16 cellular contexts compared by ENCODE assay signal in genomic region chr15:62122249-62122648, GRCh38. TPM values are rescaled to one million over a fixed set of nuclear protein-coding genes. Genes with fewer than 3 reads are reported as not detected.
DNase-seq lines count a peak whose midpoint lies in the region; ATAC-seq and TF ChIP-seq lines count a peak whose summit lies in the region.
"Had no signal": no experiment of that assay in that cellular context is flagged by ENCODE, and none has a peak within 500 bp of the region (broad histone marks: within the 10 kb centered on the region; RNA-seq: fewer than 3 reads in every experiment).

No MANE protein-coding gene starts in this region.

- no peak for ATAC-seq in activated T-cell treated with anti-CD3 and anti-CD28 coated beads, Interleukin-2, amount 50 U/mL, for 72 hours (replicated peaks in 1 of 2)
- ATAC-seq in thoracic aorta (ENCODE audit: insufficient number of reproducible peaks, low FRiP score, low read depth) (peak; percentile 30), Right ventricle myocardium inferior (no peak)
- ATAC-seq: mucosa of descending colon, PC-3, sciatic nerve had no signal

- intact Hi-C loops in left ventricle myocardium inferior (cut with micrococcal nuclease) (no loop called here), Right ventricle myocardium inferior (cut with DNase I) (no loop called here)

- TF ChIP-seq CTCF in NB4 (IDR thresholded peaks at IDR 0.05; ENCODE audit: low read depth, low read length) = no peak
- TF ChIP-seq CTCF in thoracic aorta (IDR thresholded peaks at IDR 0.05) = no peak
- no peak for TF ChIP-seq CTCF in left ventricle myocardium inferior (IDR thresholded peaks at IDR 0.05; ENCODE audit: borderline replicate concordance)
- no peak for TF ChIP-seq CTCF in mesothelial cell of epicardium (IDR thresholded peaks at IDR 0.05; ENCODE audit: unreplicated experiment)

- no peak overlapping the region for H3K4me3 ChIP-seq in NB4 (ENCODE audit: low read depth, low read length)
- H3K4me3 ChIP-seq in thoracic aorta = no peak overlapping the region
- H3K4me3 ChIP-seq in left ventricle myocardium inferior = no peak overlapping the region
- H3K4me3 ChIP-seq: ascending aorta, mucosa of descending colon had no signal

- H3K27ac ChIP-seq in thoracic aorta = no peak overlapping the region
- H3K27ac ChIP-seq in left ventricle myocardium inferior (replicated peaks) = no peak overlapping the region
- H3K27ac ChIP-seq: ascending aorta had no signal

- H3K36me3 ChIP-seq in thoracic aorta (no peaks in the 10 kb centered on the region), left ventricle myocardium inferior (no peaks in the 10 kb centered on the region)
- H3K36me3 ChIP-seq: ascending aorta had no signal

- H3K27me3 Mint-ChIP-seq in activated T-cell treated with anti-CD3 and anti-CD28 coated beads, Interleukin-2, amount 50 U/mL, for 72 hours (ENCODE audit: low read depth) = no peaks in the 10 kb centered on the region
- peaks cover 3% of the 10 kb centered on the region for H3K27me3 Mint-ChIP-seq in mesothelial cell of epicardium (ENCODE audit: low read depth)

- no peak for DNase-seq in activated T-cell treated with anti-CD3 and anti-CD28 coated beads, Interleukin-2, amount 50 U/mL, for 72 hours
- no peak for DNase-seq in activated T-cell treated with anti-CD3 and anti-CD28 coated beads, Interleukin-2, amount 50 U/mL, for 1 hour
- DNase-seq in NB4 (ENCODE audit: low read depth) (peak; percentile 4), thoracic aorta (ENCODE audit: low spot score) (no peak), left ventricle myocardium inferior (no peak), Right ventricle myocardium inferior (ENCODE audit: missing footprints) (no peak), mesothelial cell of epicardium (ENCODE audit: low spot score in 2 of 2, unreplicated experiment in 2 of 2) (no peak)
- DNase-seq in central memory CD4-positive, alpha-beta T cell = peak; percentile 68
- DNase-seq: Caco-2, mucosa of descending colon, NCI-H1930, occipital lobe, PC-3 had no signal

- H3K9me3 ChIP-seq in thoracic aorta (no peaks in the 10 kb centered on the region), left ventricle myocardium inferior (replicated peaks) (no peaks in the 10 kb centered on the region)
- H3K9me3 ChIP-seq: ascending aorta, Caco-2, mucosa of descending colon had no signal

- H3K27me3 ChIP-seq in thoracic aorta (replicated peaks; ENCODE audit: insufficient read depth) (no peaks in the 10 kb centered on the region), left ventricle myocardium inferior (ENCODE audit: low read depth) (no peaks in the 10 kb centered on the region)
- H3K27me3 ChIP-seq: ascending aorta had no signal

- H3K4me1 ChIP-seq in thoracic aorta (ENCODE audit: control insufficient read depth in 1 of 2, low read depth in 2 of 2) (peaks cover 5 to 13% of the 10 kb centered on the region in 2 donors), left ventricle myocardium inferior (peaks cover 23% of the 10 kb centered on the region)

- H3K36me3 Mint-ChIP-seq in activated T-cell treated with anti-CD3 and anti-CD28 coated beads, Interleukin-2, amount 50 U/mL, for 72 hours (ENCODE audit: insufficient read depth in 2 of 2) = no peaks in the 10 kb centered on the region
- H3K36me3 Mint-ChIP-seq in mesothelial cell of epicardium = no peaks in the 10 kb centered on the region

- peaks cover 0 to 3% of the 10 kb centered on the region in 2 donors for H3K9me3 Mint-ChIP-seq in activated T-cell treated with anti-CD3 and anti-CD28 coated beads, Interleukin-2, amount 50 U/mL, for 72 hours
- peaks cover 11% of the 10 kb centered on the region for H3K9me3 Mint-ChIP-seq in mesothelial cell of epicardium

- H3K27ac Mint-ChIP-seq in activated T-cell treated with anti-CD3 and anti-CD28 coated beads, Interleukin-2, amount 50 U/mL, for 72 hours = peak overlapping the region; percentile 90
- H3K27ac Mint-ChIP-seq in mesothelial cell of epicardium = no peak overlapping the region

- TF ChIP-seq POLR2A in NB4 (IDR thresholded peaks at IDR 0.05; ENCODE audit: extremely low read depth, insufficient read length) = no peak

- peaks cover 43% of the 10 kb centered on the region for H3K4me1 Mint-ChIP-seq in activated T-cell treated with anti-CD3 and anti-CD28 coated beads, Interleukin-2, amount 50 U/mL, for 72 hours (ENCODE audit: low read depth)
- peaks cover 2% of the 10 kb centered on the region for H3K4me1 Mint-ChIP-seq in mesothelial cell of epicardium

- peak overlapping the region in 1 of 2 donors; percentile 53 for H3K4me3 Mint-ChIP-seq in activated T-cell treated with anti-CD3 and anti-CD28 coated beads, Interleukin-2, amount 50 U/mL, for 72 hours
- H3K4me3 Mint-ChIP-seq in mesothelial cell of epicardium = no peak overlapping the region

RNA-seq across cellular contexts. Expression of gene C2CD4B, which starts 42.8 kb away (rescaled TPM):
- total RNA-seq in activated T-cell treated with anti-CD3 and anti-CD28 coated beads, Interleukin-2, amount 50 U/mL, for 72 hours = under 1 TPM; 0.24 to 0.90 TPM
- total RNA-seq in thoracic aorta (10 to 100 TPM in 1 of 2 donors, 1 to 10 TPM in 1; 8.0 to 42.1 TPM), left ventricle myocardium inferior (1.9 TPM), Right ventricle myocardium inferior (2.5 TPM), mesothelial cell of epicardium (not detected in 3 replicates)
- total RNA-seq: MCF 10A, PC-3 had no signal

RNA-seq across cellular contexts. Expression of gene C2CD4A, which starts 55.5 kb away (rescaled TPM):
- total RNA-seq in activated T-cell treated with anti-CD3 and anti-CD28 coated beads, Interleukin-2, amount 50 U/mL, for 72 hours = 1 to 10 TPM in 1 of 2 donors, under 1 TPM in 1; 0.46 to 1.8 TPM
- total RNA-seq in thoracic aorta (1 to 10 TPM in 1 of 2 donors, not detected in 1; 1.8 TPM), left ventricle myocardium inferior (not detected), Right ventricle myocardium inferior (not detected), mesothelial cell of epicardium (not detected in 3 replicates)
- total RNA-seq: ascending aorta, sciatic nerve had no signal

Comparison
In these comparisons a context has a peak if more than half of its experiments do, and no peak if none do; other contexts are left out.
1. DNase-seq: peak in NB4 (single experiment) and central memory CD4-positive, alpha-beta T cell (single experiment); none in activated T-cell treated with anti-CD3 and anti-CD28 coated beads, Interleukin-2, amount 50 U/mL, for 72 hours (0 of 2), activated T-cell treated with anti-CD3 and anti-CD28 coated beads, Interleukin-2, amount 50 U/mL, for 1 hour (single experiment), thoracic aorta (single experiment), left ventricle myocardium inferior (single experiment), Right ventricle myocardium inferior (single experiment) and mesothelial cell of epicardium (0 of 2).